ENCODE assay signal across 8 cellular contexts in the genomic region with DNA sequence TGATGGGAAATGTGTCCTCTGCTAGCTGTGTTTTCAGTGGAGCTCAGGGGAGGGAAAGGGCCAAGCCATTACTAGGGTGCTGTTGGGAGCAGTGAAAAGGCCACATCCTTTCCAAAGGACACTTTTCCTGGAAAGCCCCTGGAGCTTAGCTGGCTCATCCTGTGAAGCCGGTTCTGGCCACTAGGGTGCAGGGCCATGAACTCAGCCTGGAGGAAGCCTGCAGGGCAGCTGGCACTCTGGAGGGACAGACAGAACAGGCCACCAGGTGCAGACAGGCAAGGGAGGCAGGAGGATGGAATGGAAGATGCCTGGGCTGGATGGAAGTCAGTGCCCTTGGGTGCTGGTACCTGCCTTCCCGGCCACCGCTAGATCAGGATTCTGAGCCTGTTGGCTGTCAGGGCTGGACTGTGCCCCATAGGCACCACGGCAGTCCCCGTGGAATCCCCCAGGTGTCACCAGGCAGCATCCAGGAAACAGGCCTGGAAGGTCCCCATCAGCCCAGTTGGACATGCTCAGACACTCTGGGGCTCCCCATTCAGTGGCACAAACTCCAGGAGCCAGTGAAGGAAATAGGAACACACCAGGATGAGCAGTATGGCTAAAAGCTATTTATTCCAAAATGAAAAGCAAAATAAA.
DNase-seq lines count a peak whose midpoint lies in the region; ATAC-seq and TF ChIP-seq lines count a peak whose summit lies in the region.

No MANE protein-coding gene starts in this region.

- no peaks in the 10 kb centered on the region for H4K20me1 ChIP-seq in PC-9 (ENCODE audit: insufficient read depth)

- H3K36me3 Mint-ChIP-seq in activated T-cell treated with anti-CD3 and anti-CD28 coated beads, Interleukin-2, amount 50 U/mL, for 24 hours (ENCODE audit: low read depth), result no peaks in the 10 kb centered on the region

- intact Hi-C loops in PC-9 (cut with micrococcal nuclease; ENCODE audit: unreplicated experiment), result no loop called here

- ATAC-seq in GM21825 (IDR thresholded peaks at IDR 0.05; ENCODE audit: unreplicated experiment) (no peak), HG03457 (IDR thresholded peaks at IDR 0.05; ENCODE audit: unreplicated experiment) (no peak)

- BruUV-seq in PC-9 (replicated peaks; lab: Mats Ljungman, UMichigan), result no TSS peak

- H3K27me3 Mint-ChIP-seq in activated T-cell treated with anti-CD3 and anti-CD28 coated beads, Interleukin-2, amount 50 U/mL, for 24 hours, result no peaks in the 10 kb centered on the region

- no peak overlapping the region for H3K4me3 Mint-ChIP-seq in activated T-cell treated with anti-CD3 and anti-CD28 coated beads, Interleukin-2, amount 50 U/mL, for 24 hours

- H3K4me1 ChIP-seq in PC-9 (replicated peaks; ENCODE audit: insufficient read depth), result no peaks in the 10 kb centered on the region

- no peaks in the 10 kb centered on the region for H3K9me2 ChIP-seq in PC-9 (ENCODE audit: insufficient read depth)

- H3F3A ChIP-seq in PC-9 (ENCODE audit: insufficient read depth, low read depth), result no peaks in the 10 kb centered on the region

- TF ChIP-seq CTCF in 22Rv1 (IDR thresholded peaks at IDR 0.05) (peak; percentile 26), GM12864 (IDR thresholded peaks at IDR 0.05; ENCODE audit: low read depth, low read length, missing control alignments) (peak; percentile 59), PC-9 (conservative IDR thresholded peaks at IDR 0.05) (peak; percentile 41; the same call in 1 of the 2 replicates), fibroblast of the aortic adventitia (IDR thresholded peaks at IDR 0.05; ENCODE audit: insufficient read depth, low read length) (peak; percentile 26)

- H3K79me2 ChIP-seq in PC-9 (ENCODE audit: low read depth), result no peaks in the 10 kb centered on the region

- no peaks in the 10 kb centered on the region for H3K36me3 ChIP-seq in PC-9 (ENCODE audit: low read depth)

- H3K27ac Mint-ChIP-seq in activated T-cell treated with anti-CD3 and anti-CD28 coated beads, Interleukin-2, amount 50 U/mL, for 24 hours, result no peak overlapping the region

- H3K4me2 ChIP-seq in PC-9, result no peak overlapping the region

- peaks cover 3% of the 10 kb centered on the region for H3K9me3 Mint-ChIP-seq in activated T-cell treated with anti-CD3 and anti-CD28 coated beads, Interleukin-2, amount 50 U/mL, for 24 hours

- no peaks in the 10 kb centered on the region for H3K9me3 ChIP-seq in PC-9 (ENCODE audit: insufficient read depth, low read depth)

- DNase-seq in GM12864 (ENCODE audit: low read depth) (no peak), PC-9 (peak in 1 of 2 experiments; percentile 17), fibroblast of the aortic adventitia (ENCODE audit: low read depth) (no peak)
- DNase-seq in effector CD4-positive, alpha-beta T cell, result no peak
- no peak for DNase-seq in activated T-cell treated with anti-CD3 and anti-CD28 coated beads, Interleukin-2, amount 50 U/mL, for 24 hours

- no peaks in the 10 kb centered on the region for H3K4me1 Mint-ChIP-seq in activated T-cell treated with anti-CD3 and anti-CD28 coated beads, Interleukin-2, amount 50 U/mL, for 24 hours (ENCODE audit: low read depth)

- CTCF ChIA-PET in PC-9 (lab: Charles Lee), result interaction anchor here (0.5 to 0.6 kb wide), 2 partner anchors 42 to 812 kb away, joined by 3 to 5 read pairs; no protein-coding TSS in a partner anchor

- H3K27ac ChIP-seq in 22Rv1 (no peak overlapping the region), PC-9 (no peak overlapping the region)

- H3K4me3 ChIP-seq in GM12864 (ENCODE audit: low read depth, low read length) (no peak overlapping the region), PC-9 (no peak overlapping the region), fibroblast of the aortic adventitia (ENCODE audit: low read depth, low read length) (no peak overlapping the region)

- no peak overlapping the region for H2AFZ ChIP-seq in PC-9

- POLR2A ChIA-PET in PC-9 (lab: Charles Lee; ENCODE audit: unreplicated experiment), result no interaction called here

- H3K27me3 ChIP-seq in PC-9 (ENCODE audit: insufficient read depth, low read depth), result 0 out of 2 replicates have a peak, but pooled peaks cover 4% of the 10 kb centered on the region
